In the genomic region with DNA sequence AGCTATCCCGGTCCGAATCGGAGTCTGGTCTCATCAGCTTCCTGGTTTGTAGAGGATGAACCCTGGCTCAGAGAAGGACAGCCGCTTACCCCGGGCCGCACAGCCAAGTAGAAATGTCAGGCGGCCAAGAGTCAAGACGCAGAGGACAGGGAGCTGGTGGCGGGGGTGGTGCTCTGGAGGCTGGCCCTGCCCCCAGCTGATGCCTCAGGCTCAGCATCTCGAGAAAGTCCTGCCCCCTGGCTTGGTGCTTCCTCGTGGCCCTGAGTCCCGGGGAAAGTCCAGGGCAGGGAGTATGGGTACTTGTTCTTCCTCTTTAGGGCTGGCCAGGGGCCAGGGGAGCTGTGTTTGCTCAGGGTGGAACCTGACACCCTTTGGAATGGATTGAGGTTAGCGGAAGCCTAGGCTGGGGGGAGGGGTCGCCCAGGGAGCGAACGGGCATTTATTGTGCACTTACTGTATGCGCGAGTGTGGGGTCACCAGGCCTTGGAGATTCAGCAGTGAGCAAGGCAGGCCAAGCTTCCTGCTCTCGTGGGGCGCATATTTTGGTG, we compare ENCODE assay signal across 1 cellular context.
TF ChIP-seq lines count a peak whose summit lies in the region.

No MANE protein-coding gene starts in this region.

TF ChIP-seq in K562, 482 proteins besides CTCF, POLR2A, EP300 and RAD21 (continues in another document):
- peak; percentile 74; the same call in 1 of the 2 replicates for TF ChIP-seq ZNF121 (CRISPR knock-in tag; conservative IDR thresholded peaks at IDR 0.05)
- TF ChIP-seq HDAC2 (IDR thresholded peaks at IDR 0.05): peak; percentile 48; the same call in 1 of the 2 replicates
- TF ChIP-seq ATF7 (IDR thresholded peaks at IDR 0.05): peak; percentile 58; the same call in 1 of the 2 replicates
- peak; percentile 99 for TF ChIP-seq ZKSCAN8 (CRISPR knock-in tag; IDR thresholded peaks at IDR 0.05)
- peak; percentile 95 for TF ChIP-seq NFIC (IDR thresholded peaks at IDR 0.05)
- peak; percentile 37; the same call in 1 of the 2 replicates for TF ChIP-seq ZNF263 (CRISPR knock-in tag; IDR thresholded peaks at IDR 0.05; ENCODE audit: borderline replicate concordance)
- peak; percentile 81 for TF ChIP-seq SMARCE1 (IDR thresholded peaks at IDR 0.05)
- TF ChIP-seq EGR1 (conservative IDR thresholded peaks at IDR 0.05): peak; percentile 44
- TF ChIP-seq NCOA1 (IDR thresholded peaks at IDR 0.05; ENCODE audit: low read depth): peak; percentile 67
- peak; percentile 57; the same call in 1 of the 2 replicates for TF ChIP-seq RNF2 (IDR thresholded peaks at IDR 0.05)
- no peak for TF ChIP-seq HDAC8 (tag; IDR thresholded peaks at IDR 0.05)
- peak; percentile 57 for TF ChIP-seq ARID1B (IDR thresholded peaks at IDR 0.05)
- TF ChIP-seq ADNP (tag; IDR thresholded peaks at IDR 0.05): peak; percentile 61; the same call in 1 of the 2 replicates
- peak; percentile 34; the same call in 1 of the 2 replicates for TF ChIP-seq DPF2 (IDR thresholded peaks at IDR 0.05)
- TF ChIP-seq, protein P1, sequence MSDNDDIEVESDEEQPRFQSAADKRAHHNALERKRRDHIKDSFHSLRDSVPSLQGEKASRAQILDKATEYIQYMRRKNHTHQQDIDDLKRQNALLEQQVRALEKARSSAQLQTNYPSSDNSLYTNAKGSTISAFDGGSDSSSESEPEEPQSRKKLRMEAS (CRISPR knock-in tag; IDR thresholded peaks at IDR 0.05): peak; percentile 70
- no peak for TF ChIP-seq CAMTA2 (CRISPR knock-in tag; conservative IDR thresholded peaks at IDR 0.05)
- no peak for TF ChIP-seq ZBTB9 (CRISPR knock-in tag; IDR thresholded peaks at IDR 0.05)
- TF ChIP-seq EP400 (IDR thresholded peaks at IDR 0.05): peak; percentile 23; the same call in 1 of the 2 replicates
- peak; percentile 61 for TF ChIP-seq CHD4 (IDR thresholded peaks at IDR 0.05; ENCODE audit: insufficient read depth, insufficient replicate concordance, low read depth, low read length, poor library complexity, severe bottlenecking)
- no peak for TF ChIP-seq MCM5 (IDR thresholded peaks at IDR 0.05; ENCODE audit: low read depth)
- TF ChIP-seq RBM25 (IDR thresholded peaks at IDR 0.05; ENCODE audit: low read depth, low read length, severe bottlenecking): peak; percentile 77
- TF ChIP-seq PTBP1 (IDR thresholded peaks at IDR 0.05; ENCODE audit: low read depth, low read length): peak; percentile 44; the same call in 1 of the 2 replicates
- peak in 1 of 2 experiments; percentile 79; a peak in 2 of 4 replicates for TF ChIP-seq RCOR1 (IDR thresholded peaks at IDR 0.05; ENCODE audit: borderline replicate concordance in 1 of 2, low read depth in 2 of 2, low read length in 2 of 2)
- TF ChIP-seq CTBP1 (IDR thresholded peaks at IDR 0.05; ENCODE audit: borderline replicate concordance): peak; percentile 70
- peak; percentile 19 for TF ChIP-seq MEIS2 (IDR thresholded peaks at IDR 0.05; ENCODE audit: partially characterized antibody)
- peak; percentile 43; the same call in 1 of the 2 replicates for TF ChIP-seq SPI1 (IDR thresholded peaks at IDR 0.05; ENCODE audit: borderline replicate concordance, low read depth, low read length)
- 0 out of 4 replicates have a peak, but pooled peaks of 1 of the 2 experiments have one; percentile 24 for TF ChIP-seq MLLT1 (IDR thresholded peaks at IDR 0.05)
- peak; percentile 34; the same call in 1 of the 2 replicates for TF ChIP-seq MYNN (IDR thresholded peaks at IDR 0.05)
- TF ChIP-seq MYNN (CRISPR knock-in tag; IDR thresholded peaks at IDR 0.05): no peak
- TF ChIP-seq MTA3 (IDR thresholded peaks at IDR 0.05; ENCODE audit: borderline replicate concordance): peak; percentile 67; the same call in 1 of the 2 replicates
- TF ChIP-seq MTA1 (IDR thresholded peaks at IDR 0.05; ENCODE audit: borderline replicate concordance): peak; percentile 38; the same call in 1 of the 2 replicates
- no peak for TF ChIP-seq E2F6 (IDR thresholded peaks at IDR 0.05; ENCODE audit: borderline replicate concordance in 1 of 2, extremely low read depth in 1 of 2, insufficient read depth in 1 of 2, insufficient read length in 1 of 2, low read depth in 1 of 2, low read length in 1 of 2, poor library complexity in 1 of 2, severe bottlenecking in 1 of 2)
- TF ChIP-seq ZNF280A (IDR thresholded peaks at IDR 0.05; ENCODE audit: low read depth, partially characterized antibody): no peak
- peak; percentile 40 to 66; a peak in 1 of 4 replicates for TF ChIP-seq KDM1A (IDR thresholded peaks at IDR 0.05)
- TF ChIP-seq TFAP4 (CRISPR knock-in tag; IDR thresholded peaks at IDR 0.05; ENCODE audit: borderline replicate concordance): peak; percentile 62
- peak; percentile 72 for TF ChIP-seq SMARCA5 (IDR thresholded peaks at IDR 0.05)
- no peak for TF ChIP-seq ZNF507 (tag; conservative IDR thresholded peaks at IDR 0.05)
- TF ChIP-seq HDAC1 (IDR thresholded peaks at IDR 0.05): peak in 1 of 2 experiments; percentile 33; a peak in 1 of 4 replicates
- 0 out of 2 replicates have a peak, but pooled peaks have one; percentile 27 for TF ChIP-seq KLF1 (tag; IDR thresholded peaks at IDR 0.05)
- peak; percentile 85 for TF ChIP-seq ZFP36 (IDR thresholded peaks at IDR 0.05; ENCODE audit: low read depth, low read length, partially characterized antibody)
- peak in 1 of 3 experiments; percentile 21 for TF ChIP-seq YY1 (IDR thresholded peaks at IDR 0.05; ENCODE audit: borderline replicate concordance in 1 of 3, control insufficient read depth in 1 of 3, extremely low read depth in 1 of 3, insufficient read depth in 3 of 3, insufficient read length in 1 of 3, insufficient replicate concordance in 2 of 3, low read depth in 1 of 3, low read length in 2 of 3)
- TF ChIP-seq CREB3 (tag; conservative IDR thresholded peaks at IDR 0.05; ENCODE audit: low read depth): no peak
- peak; percentile 86 for TF ChIP-seq BCOR (IDR thresholded peaks at IDR 0.05)
- TF ChIP-seq ESRRA (IDR thresholded peaks at IDR 0.05; ENCODE audit: borderline replicate concordance, low read depth): peak; percentile 75
- no peak for TF ChIP-seq BMI1 (IDR thresholded peaks at IDR 0.05; ENCODE audit: low read length)
- 0 out of 2 replicates have a peak, but pooled peaks have one; percentile 48 for TF ChIP-seq SP1 (CRISPR knock-in tag; IDR thresholded peaks at IDR 0.05)
- peak; percentile 45; the same call in 1 of the 2 replicates for TF ChIP-seq VEZF1 (CRISPR knock-in tag; IDR thresholded peaks at IDR 0.05)
- TF ChIP-seq TFE3 (CRISPR knock-in tag; IDR thresholded peaks at IDR 0.05): no peak
- TF ChIP-seq U2AF2 (optimal IDR thresholded peaks at IDR 0.05; ENCODE audit: low read depth, low read length): no peak
- TF ChIP-seq LEF1 (IDR thresholded peaks at IDR 0.05): peak; percentile 77; the same call in 1 of the 2 replicates
- TF ChIP-seq, protein P2, sequence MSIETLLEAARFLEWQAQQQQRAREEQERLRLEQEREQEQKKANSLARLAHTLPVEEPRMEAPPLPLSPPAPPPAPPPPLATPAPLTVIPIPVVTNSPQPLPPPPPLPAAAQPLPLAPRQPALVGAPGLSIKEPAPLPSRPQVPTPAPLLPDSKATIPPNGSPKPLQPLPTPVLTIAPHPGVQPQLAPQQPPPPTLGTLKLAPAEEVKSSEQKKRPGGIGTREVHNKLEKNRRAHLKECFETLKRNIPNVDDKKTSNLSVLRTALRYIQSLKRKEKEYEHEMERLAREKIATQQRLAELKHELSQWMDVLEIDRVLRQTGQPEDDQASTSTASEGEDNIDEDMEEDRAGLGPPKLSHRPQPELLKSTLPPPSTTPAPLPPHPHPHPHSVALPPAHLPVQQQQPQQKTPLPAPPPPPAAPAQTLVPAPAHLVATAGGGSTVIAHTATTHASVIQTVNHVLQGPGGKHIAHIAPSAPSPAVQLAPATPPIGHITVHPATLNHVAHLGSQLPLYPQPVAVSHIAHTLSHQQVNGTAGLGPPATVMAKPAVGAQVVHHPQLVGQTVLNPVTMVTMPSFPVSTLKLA (conservative IDR thresholded peaks at IDR 0.05): peak in 1 of 2 experiments; percentile 35; a peak in 1 of 4 replicates
- TF ChIP-seq MYC (IDR thresholded peaks at IDR 0.05; ENCODE audit: low read depth, low read length): peak; percentile 56; the same call in 1 of the 2 replicates
- no peak for TF ChIP-seq MYC (CRISPR knock-in tag; IDR thresholded peaks at IDR 0.05; ENCODE audit: borderline replicate concordance, low read depth)
